Comparison of ENCODE assay signal across 9 cellular contexts in the genomic region with DNA sequence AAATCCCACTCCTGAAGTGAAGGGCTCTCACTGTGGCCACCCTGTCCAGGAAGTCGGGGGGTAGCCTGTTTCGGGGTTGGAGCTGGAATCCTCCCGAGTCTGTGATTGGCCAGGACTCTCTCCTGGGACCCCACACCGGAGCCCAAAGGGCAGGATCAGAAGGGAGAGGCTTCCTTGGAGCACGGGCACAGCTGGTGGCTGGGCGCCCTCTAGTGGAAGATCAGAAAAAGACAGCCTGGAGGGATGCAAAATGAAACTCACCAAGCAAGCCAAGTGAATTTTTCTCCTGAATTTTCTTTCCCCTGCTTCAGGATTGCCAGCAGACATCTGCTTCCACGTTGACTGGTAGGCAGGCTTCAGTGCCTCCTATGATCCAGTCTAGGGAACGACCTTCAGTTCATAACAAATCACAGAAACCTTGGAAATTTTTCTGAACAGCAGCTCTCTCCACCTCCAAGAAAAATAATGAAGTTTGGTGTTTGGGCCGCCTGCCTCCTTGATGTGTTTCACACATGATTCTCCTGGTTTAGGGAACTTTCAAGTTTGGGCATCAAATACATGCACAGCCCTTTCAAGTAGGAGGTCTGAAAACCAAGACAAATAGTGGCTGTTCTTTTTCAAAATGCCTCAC.
A peak's percentile ranks its signal among the peaks of the same experiment; 100 is the strongest.
DNase-seq lines count a peak whose midpoint lies in the region; ATAC-seq and TF ChIP-seq lines count a peak whose summit lies in the region.
"Had no signal": no experiment of that assay in that cellular context is flagged by ENCODE, and none has a peak within 500 bp of the region (broad histone marks: within the 10 kb centered on the region; RNA-seq: fewer than 3 reads in every experiment).

No MANE protein-coding gene starts in this region.

- peaks cover 9% of the 10 kb centered on the region for H3K27me3 ChIP-seq in NT2/D1 (ENCODE audit: insufficient read depth, insufficient read length)
- peaks cover 0 to 7% (median 0%) of the 10 kb centered on the region in 4 donors for H3K27me3 ChIP-seq in esophagus muscularis mucosa
- H3K27me3 ChIP-seq in stomach = peaks cover 0 to 20% (median 0%) of the 10 kb centered on the region in 3 donors

- H3K4me1 ChIP-seq in NT2/D1 (ENCODE audit: insufficient read depth, insufficient read length) (peaks cover 22% of the 10 kb centered on the region), esophagus muscularis mucosa (peaks cover 0 to 22% (median 8%) of the 10 kb centered on the region in 4 donors), stomach (peaks cover 0 to 9% (median 3%) of the 10 kb centered on the region in 4 donors)

- H3K36me3 ChIP-seq in NT2/D1 (ENCODE audit: insufficient read depth, insufficient read length, low read length) = no peaks in the 10 kb centered on the region
- H3K36me3 ChIP-seq in esophagus muscularis mucosa = no peaks in the 10 kb centered on the region
- H3K36me3 ChIP-seq in stomach = no peaks in the 10 kb centered on the region

- H3K36me3 Mint-ChIP-seq in nephron (ENCODE audit: low read depth) = no peaks in the 10 kb centered on the region
- H3K36me3 Mint-ChIP-seq: IgD-negative memory B cell had no signal

- no peak overlapping the region for H3K4me3 Mint-ChIP-seq in nephron

- H3K9me3 ChIP-seq in NT2/D1 (ENCODE audit: insufficient read depth, low read length) (no peaks in the 10 kb centered on the region), esophagus muscularis mucosa (no peaks in the 10 kb centered on the region), stomach (no peaks in the 10 kb centered on the region)

- no peak overlapping the region for H3K27ac Mint-ChIP-seq in nephron
- H3K27ac Mint-ChIP-seq: IgD-negative memory B cell had no signal

- TF ChIP-seq POLR2A in esophagus muscularis mucosa (IDR thresholded peaks at IDR 0.05; ENCODE audit: low read depth) = no peak
- TF ChIP-seq POLR2A in stomach (IDR thresholded peaks at IDR 0.05) = no peak

- 7% methylated on average over 8 of the region's 9 CpGs for WGBS in esophagus muscularis mucosa
- WGBS in stomach, 5 donors = 8 to 10% (median 9%) methylated on average over 9 of the region's 9 CpGs

- ATAC-seq in GM18858 (IDR thresholded peaks at IDR 0.05; ENCODE audit: unreplicated experiment) = no peak

- intact Hi-C loops in esophagus muscularis mucosa (cut with DNase I) (loop anchor here (5.0 kb wide), 1 partner anchor 1328 kb away; no protein-coding TSS in a partner anchor), stomach (cut with DNase I; ENCODE audit: low total_unique reads) (no loop called here)

- TF ChIP-seq EP300 in esophagus muscularis mucosa (IDR thresholded peaks at IDR 0.05) (no peak), stomach (IDR thresholded peaks at IDR 0.05) (no peak)

- DNase-seq in C1 segment of cervical spinal cord (lab: John Stamatoyannopoulos, UW) = peak in 11 of 14 donors; percentile 7 to 72 (median 29)
- peak; percentile 25 for DNase-seq in HFF-Myc (ENCODE audit: extremely low read depth, low read depth)
- DNase-seq in NT2/D1 (ENCODE audit: low read depth, low spot score) = peak; percentile 47
- peak; percentile 46 for DNase-seq in activated T-cell treated with anti-CD3 and anti-CD28 coated beads for 1 hour (ENCODE audit: low read depth)
- DNase-seq in esophagus muscularis mucosa (ENCODE audit: extremely low spot score) = no peak
- DNase-seq in stomach = peak; percentile 62

- H3K4me3 ChIP-seq in HFF-Myc (replicated peaks; ENCODE audit: low read depth, low read length) = no peak overlapping the region
- no peak overlapping the region for H3K4me3 ChIP-seq in NT2/D1 (ENCODE audit: insufficient read length, low read depth)
- peak overlapping the region in 1 of 4 donors; percentile 19 for H3K4me3 ChIP-seq in esophagus muscularis mucosa
- no peak overlapping the region for H3K4me3 ChIP-seq in stomach

- peak overlapping the region; percentile 27 for H3K9ac ChIP-seq in NT2/D1 (ENCODE audit: insufficient read length, low read depth)

- H3K4me1 Mint-ChIP-seq in nephron = peaks cover 6% of the 10 kb centered on the region

- peaks cover 21% of the 10 kb centered on the region for H3K27me3 Mint-ChIP-seq in nephron (ENCODE audit: low read depth)

- no peak overlapping the region for H3K27ac ChIP-seq in esophagus muscularis mucosa (replicated peaks in 1 of 4)
- no peak overlapping the region for H3K27ac ChIP-seq in stomach

- no peaks in the 10 kb centered on the region for H3K9me3 Mint-ChIP-seq in nephron
- H3K9me3 Mint-ChIP-seq: IgD-negative memory B cell had no signal

- TF ChIP-seq CTCF in HFF-Myc (IDR thresholded peaks at IDR 0.05; ENCODE audit: low read depth, low read length, missing control alignments) = peak; percentile 92
- TF ChIP-seq CTCF in esophagus muscularis mucosa (IDR thresholded peaks at IDR 0.05) = peak in 2 of 3 experiments; percentile 80 to 90
- TF ChIP-seq CTCF in nephron (IDR thresholded peaks at IDR 0.05; ENCODE audit: unreplicated experiment in 3 of 3) = peak; percentile 92 to 95 (median 93)
- TF ChIP-seq CTCF in stomach (IDR thresholded peaks at IDR 0.05) = peak in 5 of 7 experiments; percentile 46 to 91 (median 88)
